ENCODE assay signal across 8 cellular contexts in genomic region chr20:5749512-5750490, GRCh38. TPM values are rescaled to one million over a fixed set of nuclear protein-coding genes. Genes with fewer than 3 reads are reported as not detected.
DNase-seq lines count a peak whose midpoint lies in the region; ATAC-seq and TF ChIP-seq lines count a peak whose summit lies in the region.

Gene SHLD1, plus strand, starts transcription at chr20:5750401. Its CDS starts 22,465 bp downstream, at chr20:5772866.

- H3K23ac ChIP-seq in mesenchymal stem cell (ENCODE audit: low read length in 2 of 2), result no peak within 1 kb of the TSS

- no peak within 1 kb of the TSS for H3K14ac ChIP-seq in mesenchymal stem cell (ENCODE audit: low read length in 2 of 2)

- H2AK5ac ChIP-seq in mesenchymal stem cell (ENCODE audit: low read length, severe bottlenecking), result no peak within 1 kb of the TSS

- peak within 1 kb of the TSS in 1 of 2 experiments; percentile 82 for H3K4ac ChIP-seq in mesenchymal stem cell (ENCODE audit: low read depth in 1 of 2, low read length in 2 of 2)

- peak within 1 kb of the TSS; percentile 94 for H3K9ac ChIP-seq in mesenchymal stem cell (ENCODE audit: low read length)

- 63% methylated on average over 24 of the region's 33 CpGs for WGBS in mesenchymal stem cell

- H4K91ac ChIP-seq in mesenchymal stem cell (ENCODE audit: low read length), result peak within 1 kb of the TSS; percentile 39

- H3K9me3 Mint-ChIP-seq in CD8-positive, alpha-beta T cell, result peaks cover 2% of the 10 kb centered on the region
- peaks cover 0 to 1% of the 10 kb centered on the region in 2 donors for H3K9me3 Mint-ChIP-seq in effector memory CD8-positive, alpha-beta T cell

- POLR2A ChIA-PET in CD8-positive, alpha-beta T cell (lab: Charles Lee), result interaction anchor here (0.6 to 1.8 kb wide), 5 partner anchors 19 to 564 kb away, joined by 3 to 9 read pairs (median 3); no protein-coding TSS in a partner anchor

- H3K4me1 Mint-ChIP-seq in CD8-positive, alpha-beta T cell (ENCODE audit: low read depth), result peaks cover 25% of the 10 kb centered on the region
- peaks cover 15 to 28% of the 10 kb centered on the region in 2 donors for H3K4me1 Mint-ChIP-seq in effector memory CD8-positive, alpha-beta T cell (ENCODE audit: low read depth in 2 of 2)

- TF ChIP-seq CTCF in CD8-positive, alpha-beta T cell (IDR thresholded peaks at IDR 0.05), result no peak

- intact Hi-C loops in CD8-positive, alpha-beta T cell (cut with DNase I, micrococcal nuclease), result loop anchor here (1.0 to 10.0 kb wide), 5 partner anchors 34 to 201 kb away; partner anchors contain the start of genes MCM8 (in 2 of the 2) and TRMT6 (in 2 of the 2)

- H3K27ac Mint-ChIP-seq in CD8-positive, alpha-beta T cell, result peak within 1 kb of the TSS; percentile 96
- peak within 1 kb of the TSS; percentile 91 to 94 for H3K27ac Mint-ChIP-seq in effector memory CD8-positive, alpha-beta T cell

- H3K27ac ChIP-seq in CD8-positive, alpha-beta T cell (ENCODE audit: low read depth, low read length), result peak within 1 kb of the TSS; percentile 70
- peak within 1 kb of the TSS; percentile 78 for H3K27ac ChIP-seq in mesenchymal stem cell (ENCODE audit: low read length, poor library complexity, severe bottlenecking)

- peak within 1 kb of the TSS; percentile 79 for H2BK120ac ChIP-seq in mesenchymal stem cell (ENCODE audit: low read depth, low read length)

- H3K4me2 ChIP-seq in mesenchymal stem cell (ENCODE audit: low read length, poor library complexity, severe bottlenecking), result peak within 1 kb of the TSS; percentile 69

- peak within 1 kb of the TSS; percentile 96 for H4K8ac ChIP-seq in mesenchymal stem cell (ENCODE audit: low read length)

- ATAC-seq in CD8-positive, alpha-beta T cell, result peak; percentile 98
- ATAC-seq in GM19463 (IDR thresholded peaks at IDR 0.05; ENCODE audit: unreplicated experiment), result peak; percentile 98
- ATAC-seq in effector memory CD8-positive, alpha-beta T cell (replicated peaks), result peak; percentile 98

- peaks cover 3% of the 10 kb centered on the region for H3K79me1 ChIP-seq in mesenchymal stem cell (replicated peaks; ENCODE audit: low read length, poor library complexity, severe bottlenecking)

- H3K27me3 ChIP-seq in CD8-positive, alpha-beta T cell (ENCODE audit: insufficient read depth, low read length), result no peaks in the 10 kb centered on the region
- H3K27me3 ChIP-seq in mesenchymal stem cell (ENCODE audit: control insufficient read depth in 1 of 2, insufficient read depth in 1 of 2, low read length in 2 of 2), result no peaks in the 10 kb centered on the region

- CTCF ChIA-PET in CD8-positive, alpha-beta T cell (lab: Charles Lee), result interaction anchor here (0.8 kb wide), 1 partner anchor 16 kb away, joined by 3 read pairs; no protein-coding TSS in a partner anchor

- H2BK5ac ChIP-seq in mesenchymal stem cell (ENCODE audit: low read depth, low read length, poor library complexity, severe bottlenecking), result no peak within 1 kb of the TSS

- peak within 1 kb of the TSS; percentile 96 for H3K4me3 Mint-ChIP-seq in CD8-positive, alpha-beta T cell
- peak within 1 kb of the TSS; percentile 82 to 89 for H3K4me3 Mint-ChIP-seq in effector memory CD8-positive, alpha-beta T cell

- H2BK15ac ChIP-seq in mesenchymal stem cell (ENCODE audit: low read depth, poor library complexity, severe bottlenecking), result peak within 1 kb of the TSS; percentile 89

- no peak within 1 kb of the TSS for H2AFZ ChIP-seq in mesenchymal stem cell (ENCODE audit: low read depth, low read length)

- no peaks in the 10 kb centered on the region for H3K27me3 Mint-ChIP-seq in CD8-positive, alpha-beta T cell (ENCODE audit: low read depth)
- H3K27me3 Mint-ChIP-seq in effector memory CD8-positive, alpha-beta T cell, result peaks cover 0 to 8% of the 10 kb centered on the region in 2 donors

- H3K18ac ChIP-seq in mesenchymal stem cell (ENCODE audit: low read depth in 1 of 2, low read length in 2 of 2), result peak within 1 kb of the TSS; percentile 54 to 77

- peaks cover 21% of the 10 kb centered on the region for H3K4me1 ChIP-seq in CD8-positive, alpha-beta T cell (ENCODE audit: insufficient read depth, low read length)
- peaks cover 3% of the 10 kb centered on the region for H3K4me1 ChIP-seq in mesenchymal stem cell (ENCODE audit: control insufficient read depth, insufficient read depth, low read depth, low read length)

- no peaks in the 10 kb centered on the region for H3K9me3 ChIP-seq in CD8-positive, alpha-beta T cell (ENCODE audit: low read length)
- no peaks in the 10 kb centered on the region for H3K9me3 ChIP-seq in mesenchymal stem cell (ENCODE audit: control insufficient read depth, low read length)

- H3K36me3 ChIP-seq in CD8-positive, alpha-beta T cell (ENCODE audit: insufficient read depth, low read length), result no peaks in the 10 kb centered on the region
- H3K36me3 ChIP-seq in mesenchymal stem cell (ENCODE audit: control insufficient read depth in 1 of 2, insufficient read depth in 2 of 2, low read depth in 1 of 2, low read length in 2 of 2), result no peaks in the 10 kb centered on the region

- peak within 1 kb of the TSS in 1 of 2 experiments; percentile 39 for H2BK12ac ChIP-seq in mesenchymal stem cell (ENCODE audit: low read length in 2 of 2)

- peaks cover 14% of the 10 kb centered on the region for H3K36me3 Mint-ChIP-seq in CD8-positive, alpha-beta T cell
- peaks cover 6% of the 10 kb centered on the region for H3K36me3 Mint-ChIP-seq in effector memory CD8-positive, alpha-beta T cell (ENCODE audit: insufficient read depth)

- peak within 1 kb of the TSS; percentile 86 for H3K4me3 ChIP-seq in CD8-positive, alpha-beta T cell (ENCODE audit: low read depth, low read length)
- H3K4me3 ChIP-seq in mesenchymal stem cell (ENCODE audit: insufficient read depth in 1 of 2, low read depth in 1 of 2, low read length in 2 of 2), result peak within 1 kb of the TSS; percentile 47 to 86

- DNase-seq in CD8-positive, alpha-beta T cell, result peak; percentile 55 to 87 (median 78)
- DNase-seq in HS-5 (ENCODE audit: low read depth), result peak; percentile 63
- peak; percentile 81 to 89 for DNase-seq in NOMO-1 (lab: John Stamatoyannopoulos, UW; ENCODE audit: unreplicated experiment in 2 of 2)
- DNase-seq in activated CD8-positive, alpha-beta memory T cell treated with anti-CD3 and anti-CD28 coated beads for 24 hours, result peak; percentile 89
- peak; percentile 71 to 77 (median 74) for DNase-seq in effector memory CD8-positive, alpha-beta T cell
- peak; percentile 89 for DNase-seq in mesenchymal stem cell
- DNase-seq in stimulated activated CD8-positive, alpha-beta memory T cell treated with anti-CD3 and anti-CD28 coated beads, Interleukin-12 subunit alpha, Interleukin-12 subunit beta, amount 100 ng/mL, for 24 hours (ENCODE audit: extremely low read depth), result peak; percentile 57

RNA-seq across cellular contexts. Expression of gene SHLD1, which starts in this region (rescaled TPM):
- total RNA-seq in CD8-positive, alpha-beta T cell, result 1 to 10 TPM; 4.2 to 5.9 TPM
- 5.1 TPM for polyA plus RNA-seq in mesenchymal stem cell (2013, experiment 1 of 2)
- polyA plus RNA-seq in mesenchymal stem cell (2013, experiment 2 of 2), result 5.0 TPM

Comparison
In these comparisons a context has a peak if more than half of its experiments do, and no peak if none do; other contexts are left out.
1. Peak in every context shown above with its lines: DNase-seq, ATAC-seq, H3K4me3 ChIP-seq and H3K27ac ChIP-seq.